In genomic region chr3:163468531-163469335, GRCh38 we compare ENCODE assay signal across 28 cellular contexts.
"Had no signal": no experiment of that assay in that cellular context is flagged by ENCODE, and none has a peak within 500 bp of the region (broad histone marks: within the 10 kb centered on the region; RNA-seq: fewer than 3 reads in every experiment).

No MANE protein-coding gene starts in this region.

- DNase-seq: natural killer cell; occipital lobe; ovary; posterior cingulate gyrus; psoas muscle; right cardiac atrium; right lobe of liver; sigmoid colon; small intestine; stimulated activated CD4-positive, alpha-beta T cell treated with anti-CD3 and anti-CD28 coated beads, Interleukin-15, amount 100 ng/mL, for 24 hours; stimulated activated CD4-positive, alpha-beta T cell treated with anti-CD3 and anti-CD28 coated beads, Interleukin-2, amount 100 ng/mL, for 24 hours; stimulated activated CD4-positive, alpha-beta T cell treated with anti-CD3 and anti-CD28 coated beads, Interleukin-2, amount 100 ng/mL, for 48 hours; stimulated activated CD4-positive, alpha-beta T cell treated with anti-CD3 and anti-CD28 coated beads, Interleukin-4, amount 100 ng/mL, for 24 hours; stimulated activated naive B cell treated with anti-CD40 and anti-IgM and Interleukin-4, amounts not matched to agents 10 μg/mL and 1 μg/mL and 100 μg/mL, for 72 hours; stimulated activated naive CD4-positive, alpha-beta T cell treated with Interleukin-2 at 50 U/mL for 16 hours; stomach; thyroid gland; trophoblast cell; upper lobe of left lung had no signal

- ATAC-seq: natural killer cell; psoas muscle; right cardiac atrium; right lobe of liver; stimulated activated effector memory CD8-positive, alpha-beta T cell treated with anti-CD3 and anti-CD28 coated beads, Interleukin-12 subunit alpha, Interleukin-12 subunit beta, amount 100 ng/mL, for 72 hours; stimulated activated naive B cell treated with anti-CD40 and anti-IgM and Interleukin-4, amounts not matched to agents 10 μg/mL and 1 μg/mL and 100 μg/mL, for 72 hours had no signal

- H3K4me1 Mint-ChIP-seq: natural killer cell; nephron; neural progenitor cell; stimulated activated effector memory CD8-positive, alpha-beta T cell treated with anti-CD3 and anti-CD28 coated beads, Interleukin-12 subunit alpha, Interleukin-12 subunit beta, amount 100 ng/mL, for 72 hours; stimulated activated naive B cell treated with anti-CD40 and anti-IgM and Interleukin-4, amounts not matched to agents 10 μg/mL and 1 μg/mL and 100 μg/mL, for 72 hours had no signal

- H3K9me3 ChIP-seq: ovary, psoas muscle, right lobe of liver, stomach, thoracic aorta, thyroid gland, tibial nerve, upper lobe of left lung, vagina had no signal

- H3K36me3 ChIP-seq: neural progenitor cell, ovary, right lobe of liver, sigmoid colon, stomach, thoracic aorta, thyroid gland, tibial nerve, upper lobe of left lung, vagina had no signal

- H3K9ac ChIP-seq: neural progenitor cell, parathyroid adenoma had no signal

- H3K36me3 Mint-ChIP-seq: natural killer cell; neural progenitor cell; stimulated activated effector memory CD8-positive, alpha-beta T cell treated with anti-CD3 and anti-CD28 coated beads, Interleukin-12 subunit alpha, Interleukin-12 subunit beta, amount 100 ng/mL, for 72 hours; stimulated activated naive B cell treated with anti-CD40 and anti-IgM and Interleukin-4, amounts not matched to agents 10 μg/mL and 1 μg/mL and 100 μg/mL, for 72 hours had no signal

- H3K27ac ChIP-seq: neural progenitor cell, ovary, parathyroid adenoma, psoas muscle, right lobe of liver, sigmoid colon, stomach, thoracic aorta, thyroid gland, tibial nerve, upper lobe of left lung, vagina had no signal

- H3K27ac Mint-ChIP-seq: natural killer cell; nephron; neural progenitor cell; progenitor cell of endocrine pancreas; stimulated activated effector memory CD8-positive, alpha-beta T cell treated with anti-CD3 and anti-CD28 coated beads, Interleukin-12 subunit alpha, Interleukin-12 subunit beta, amount 100 ng/mL, for 72 hours; stimulated activated naive B cell treated with anti-CD40 and anti-IgM and Interleukin-4, amounts not matched to agents 10 μg/mL and 1 μg/mL and 100 μg/mL, for 72 hours; stimulated activated naive CD8-positive, alpha-beta T cell treated with anti-CD3 and anti-CD28 coated beads, Interleukin-15, Interleukin-2, amounts not matched to agents 100 ng/mL and 50 ng/mL, for 24 hours had no signal

- H3K4me3 ChIP-seq: neural progenitor cell, ovary, psoas muscle, right lobe of liver, sigmoid colon, stomach, thoracic aorta, thyroid gland, tibial nerve, upper lobe of left lung, vagina had no signal

- H3K27me3 Mint-ChIP-seq: progenitor cell of endocrine pancreas; stimulated activated naive B cell treated with anti-CD40 and anti-IgM and Interleukin-4, amounts not matched to agents 10 μg/mL and 1 μg/mL and 100 μg/mL, for 72 hours; stimulated activated naive CD8-positive, alpha-beta T cell treated with anti-CD3 and anti-CD28 coated beads, Interleukin-15, Interleukin-2, amounts not matched to agents 100 ng/mL and 50 ng/mL, for 24 hours had no signal

- H3K4me3 Mint-ChIP-seq: natural killer cell; nephron; neural progenitor cell; stimulated activated effector memory CD8-positive, alpha-beta T cell treated with anti-CD3 and anti-CD28 coated beads, Interleukin-12 subunit alpha, Interleukin-12 subunit beta, amount 100 ng/mL, for 72 hours; stimulated activated naive B cell treated with anti-CD40 and anti-IgM and Interleukin-4, amounts not matched to agents 10 μg/mL and 1 μg/mL and 100 μg/mL, for 72 hours; stimulated activated naive CD8-positive, alpha-beta T cell treated with anti-CD3 and anti-CD28 coated beads, Interleukin-15, Interleukin-2, amounts not matched to agents 100 ng/mL and 50 ng/mL, for 24 hours had no signal
